ENCODE assay signal across 33 cellular contexts in genomic region chr13:89965252-89965651, GRCh38.
"Had no signal": no experiment of that assay in that cellular context is flagged by ENCODE, and none has a peak within 500 bp of the region (broad histone marks: within the 10 kb centered on the region; RNA-seq: fewer than 3 reads in every experiment).

No MANE protein-coding gene starts in this region.

- FAIRE-seq: astrocyte, bronchial epithelial cell had no signal

- H3K27me3 ChIP-seq: adrenal gland, ascending aorta, body of pancreas, brain microvascular endothelial cell, breast epithelium, cardiac muscle cell had no signal

- ATAC-seq: activated naive CD4-positive, alpha-beta T cell treated with anti-CD3 and anti-CD28 coated beads, Interleukin-2, amount 50 U/mL, for 72 hours; activated naive CD8-positive, alpha-beta T cell treated with anti-CD3 and anti-CD28 coated beads, Interleukin-2, amount 50 U/mL, for 24 hours; activated T-cell treated with anti-CD3 and anti-CD28 coated beads, Interleukin-2, amount 50 U/mL, for 4 hours; activated T-cell treated with anti-CD3 and anti-CD28 coated beads, Interleukin-2, amount 50 U/mL, for 72 hours; activated T-helper 17 cell treated with anti-CD3 and anti-CD28 coated beads, Interleukin-2, amount 50 U/mL, for 72 hours; body of pancreas had no signal

- H3K4me3 ChIP-seq: adrenal gland, ascending aorta, body of pancreas, breast epithelium, cardiac muscle cell had no signal

- H3K36me3 ChIP-seq: adrenal gland, ascending aorta, brain microvascular endothelial cell, breast epithelium, cardiac muscle cell had no signal

- H3K9me3 ChIP-seq: adrenal gland, ascending aorta, body of pancreas, breast epithelium had no signal

- H3K4me1 ChIP-seq: adrenal gland, ascending aorta, body of pancreas, breast epithelium had no signal

- H3K27ac ChIP-seq: adrenal gland, ascending aorta, body of pancreas, brain microvascular endothelial cell, breast epithelium, cardiac muscle cell had no signal

- DNase-seq: activated effector memory CD4-positive, alpha-beta T cell treated with anti-CD3 and anti-CD28 coated beads, Interleukin-2, amount 50 U/mL, for 16 hours; activated effector memory CD4-positive, alpha-beta T cell treated with Interleukin-2 at 50 U/mL for 16 hours; activated gamma-delta T cell; activated gamma-delta T cell treated with Interleukin-2 at 50 U/mL for 16 hours; activated naive CD4-positive, alpha-beta T cell; activated naive CD4-positive, alpha-beta T cell treated with anti-CD3 and anti-CD28 coated beads for 36 hours; activated naive CD4-positive, alpha-beta T cell treated with anti-CD3 and anti-CD28 coated beads, Interleukin-2, amount 10 ng/mL, durations not matched to agents 7 days and 5 days; activated naive CD4-positive, alpha-beta T cell treated with anti-CD3 and anti-CD28 coated beads, Interleukin-2, amount 50 U/mL, for 16 hours; activated naive CD4-positive, alpha-beta T cell treated with Interleukin-2 at 50 U/mL for 16 hours; activated naive CD8-positive, alpha-beta T cell treated with anti-CD3 and anti-CD28 coated beads for 36 hours; activated naive CD8-positive, alpha-beta T cell treated with anti-CD3 and anti-CD28 coated beads, Interleukin-2, amount 10 ng/mL, durations not matched to agents 7 days and 5 days; activated naive CD8-positive, alpha-beta T cell treated with anti-CD3 and anti-CD28 coated beads, Interleukin-2, amount 50 U/mL, for 24 hours; activated T-cell treated with anti-CD3 and anti-CD28 coated beads, Interleukin-2, amount 50 U/mL, for 24 hours; activated T-cell treated with anti-CD3 and anti-CD28 coated beads, Interleukin-2, amount 50 U/mL, for 4 hours; activated T-cell treated with anti-CD3 and anti-CD28 coated beads, Interleukin-2, amount 50 U/mL, for 48 hours; activated T-cell treated with anti-CD3 and anti-CD28 coated beads, Interleukin-2, amount 50 U/mL, for 72 hours; adrenal gland; amniotic stem cell; amygdala; anterior cingulate cortex; aorta; body of pancreas; brain microvascular endothelial cell; caudate nucleus; central memory CD4-positive, alpha-beta T cell; cerebellar nuclear complex had no signal
